ENCODE assay signal across 1 cellular context in the genomic region with DNA sequence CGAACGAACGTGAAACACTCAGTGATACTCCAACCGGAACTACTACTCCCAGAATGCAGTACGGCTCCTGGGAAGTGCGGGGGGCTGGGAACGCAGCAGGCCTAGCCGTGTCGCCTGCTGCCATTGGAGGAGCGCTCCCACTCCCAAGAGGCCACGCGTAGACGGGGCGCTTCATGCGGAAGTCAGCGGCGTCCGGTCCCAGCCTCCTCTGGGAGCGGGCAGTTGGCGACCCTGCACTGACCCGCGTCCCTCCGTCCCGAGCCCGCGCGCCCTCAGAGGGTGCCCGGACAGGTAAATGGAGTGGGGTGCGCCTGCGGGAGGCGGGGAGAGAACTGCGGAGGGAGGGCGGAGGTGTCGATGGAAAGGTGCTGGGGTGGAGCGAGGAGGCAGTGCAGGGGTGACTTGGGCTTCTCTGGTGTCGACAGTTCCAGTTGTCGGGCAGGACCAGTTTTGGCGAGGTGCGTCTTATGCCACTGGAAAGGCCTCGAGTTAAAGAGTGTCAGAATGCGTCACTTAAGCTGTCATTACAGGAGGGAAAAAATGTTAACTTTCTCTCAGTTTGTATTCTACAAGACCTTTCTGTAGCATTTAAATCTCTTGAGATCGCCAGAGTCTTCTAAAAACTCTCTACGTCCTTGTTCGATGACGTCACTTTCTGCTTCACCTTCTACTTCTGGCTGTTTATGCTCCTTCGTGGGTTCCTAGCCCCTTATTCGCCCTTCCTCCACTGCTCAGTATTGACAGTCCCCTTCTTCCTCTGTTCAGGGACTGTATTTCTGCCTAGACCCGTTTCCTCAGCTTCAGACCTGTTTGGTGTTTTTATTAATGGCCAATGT.
TF ChIP-seq lines count a peak whose summit lies in the region.

A gene with protein sequence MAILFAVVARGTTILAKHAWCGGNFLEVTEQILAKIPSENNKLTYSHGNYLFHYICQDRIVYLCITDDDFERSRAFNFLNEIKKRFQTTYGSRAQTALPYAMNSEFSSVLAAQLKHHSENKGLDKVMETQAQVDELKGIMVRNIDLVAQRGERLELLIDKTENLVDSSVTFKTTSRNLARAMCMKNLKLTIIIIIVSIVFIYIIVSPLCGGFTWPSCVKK (plus strand): TSS at position 188 of the 836 bp plus-strand sequence. CDS start 8,122 bp downstream, outside the sequence.

TF ChIP-seq in K562, 482 proteins besides CTCF, POLR2A, EP300 and RAD21 (continued from another document and continues in another):
- TF ChIP-seq SRSF9 (IDR thresholded peaks at IDR 0.05; ENCODE audit: borderline replicate concordance, low read depth, low read length) = no peak
- peak; percentile 86 for TF ChIP-seq RBBP5 (IDR thresholded peaks at IDR 0.05; ENCODE audit: borderline replicate concordance, insufficient read depth, low read length, poor library complexity, severe bottlenecking)
- no peak for TF ChIP-seq GTF2A2 (tag; IDR thresholded peaks at IDR 0.05)
- TF ChIP-seq POLR3A (IDR thresholded peaks at IDR 0.05; ENCODE audit: borderline replicate concordance, extremely low read depth, insufficient read depth, insufficient read length) = no peak
- TF ChIP-seq NFRKB (IDR thresholded peaks at IDR 0.05; ENCODE audit: low read depth) = no peak
- 0 out of 2 replicates have a peak, but pooled peaks have one; percentile 14 for TF ChIP-seq LARP7 (IDR thresholded peaks at IDR 0.05)
- TF ChIP-seq, protein P1, sequence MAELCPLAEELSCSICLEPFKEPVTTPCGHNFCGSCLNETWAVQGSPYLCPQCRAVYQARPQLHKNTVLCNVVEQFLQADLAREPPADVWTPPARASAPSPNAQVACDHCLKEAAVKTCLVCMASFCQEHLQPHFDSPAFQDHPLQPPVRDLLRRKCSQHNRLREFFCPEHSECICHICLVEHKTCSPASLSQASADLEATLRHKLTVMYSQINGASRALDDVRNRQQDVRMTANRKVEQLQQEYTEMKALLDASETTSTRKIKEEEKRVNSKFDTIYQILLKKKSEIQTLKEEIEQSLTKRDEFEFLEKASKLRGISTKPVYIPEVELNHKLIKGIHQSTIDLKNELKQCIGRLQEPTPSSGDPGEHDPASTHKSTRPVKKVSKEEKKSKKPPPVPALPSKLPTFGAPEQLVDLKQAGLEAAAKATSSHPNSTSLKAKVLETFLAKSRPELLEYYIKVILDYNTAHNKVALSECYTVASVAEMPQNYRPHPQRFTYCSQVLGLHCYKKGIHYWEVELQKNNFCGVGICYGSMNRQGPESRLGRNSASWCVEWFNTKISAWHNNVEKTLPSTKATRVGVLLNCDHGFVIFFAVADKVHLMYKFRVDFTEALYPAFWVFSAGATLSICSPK (IDR thresholded peaks at IDR 0.05; ENCODE audit: borderline replicate concordance) = no peak
- TF ChIP-seq TSC22D4 (tag; IDR thresholded peaks at IDR 0.05) = no peak
- TF ChIP-seq MBD2 (IDR thresholded peaks at IDR 0.05; ENCODE audit: borderline replicate concordance, low read depth) = peak; percentile 92
- TF ChIP-seq, protein P2, sequence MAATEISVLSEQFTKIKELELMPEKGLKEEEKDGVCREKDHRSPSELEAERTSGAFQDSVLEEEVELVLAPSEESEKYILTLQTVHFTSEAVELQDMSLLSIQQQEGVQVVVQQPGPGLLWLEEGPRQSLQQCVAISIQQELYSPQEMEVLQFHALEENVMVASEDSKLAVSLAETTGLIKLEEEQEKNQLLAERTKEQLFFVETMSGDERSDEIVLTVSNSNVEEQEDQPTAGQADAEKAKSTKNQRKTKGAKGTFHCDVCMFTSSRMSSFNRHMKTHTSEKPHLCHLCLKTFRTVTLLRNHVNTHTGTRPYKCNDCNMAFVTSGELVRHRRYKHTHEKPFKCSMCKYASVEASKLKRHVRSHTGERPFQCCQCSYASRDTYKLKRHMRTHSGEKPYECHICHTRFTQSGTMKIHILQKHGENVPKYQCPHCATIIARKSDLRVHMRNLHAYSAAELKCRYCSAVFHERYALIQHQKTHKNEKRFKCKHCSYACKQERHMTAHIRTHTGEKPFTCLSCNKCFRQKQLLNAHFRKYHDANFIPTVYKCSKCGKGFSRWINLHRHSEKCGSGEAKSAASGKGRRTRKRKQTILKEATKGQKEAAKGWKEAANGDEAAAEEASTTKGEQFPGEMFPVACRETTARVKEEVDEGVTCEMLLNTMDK (IDR thresholded peaks at IDR 0.05; ENCODE audit: borderline replicate concordance, insufficient read depth, low read depth, low read length, poor library complexity, severe bottlenecking) = no peak
- no peak for TF ChIP-seq KLF1 (tag; IDR thresholded peaks at IDR 0.05)
- no peak for TF ChIP-seq ZNF134 (CRISPR knock-in tag; conservative IDR thresholded peaks at IDR 0.05)
- TF ChIP-seq ARID1B (IDR thresholded peaks at IDR 0.05) = no peak
- TF ChIP-seq OTX1 (CRISPR knock-in tag; IDR thresholded peaks at IDR 0.05) = peak; percentile 79; the same call in 1 of the 2 replicates
- TF ChIP-seq ZNF175 (CRISPR knock-in tag; IDR thresholded peaks at IDR 0.05; ENCODE audit: low read depth) = peak; percentile 44; the same call in 1 of the 2 replicates
- TF ChIP-seq ZNF766 (CRISPR knock-in tag; conservative IDR thresholded peaks at IDR 0.05) = no peak; the same call in 1 of the 2 replicates
- no peak for TF ChIP-seq FOXP1 (CRISPR knock-in tag; IDR thresholded peaks at IDR 0.05)
- TF ChIP-seq SMAD3 (CRISPR knock-in tag; conservative IDR thresholded peaks at IDR 0.05) = no peak
- TF ChIP-seq GABPA (tag; conservative IDR thresholded peaks at IDR 0.05; ENCODE audit: low read depth) = peak; percentile 88
- TF ChIP-seq MYNN (IDR thresholded peaks at IDR 0.05) = no peak
- TF ChIP-seq MYNN (CRISPR knock-in tag; IDR thresholded peaks at IDR 0.05) = no peak
- TF ChIP-seq, protein P3, sequence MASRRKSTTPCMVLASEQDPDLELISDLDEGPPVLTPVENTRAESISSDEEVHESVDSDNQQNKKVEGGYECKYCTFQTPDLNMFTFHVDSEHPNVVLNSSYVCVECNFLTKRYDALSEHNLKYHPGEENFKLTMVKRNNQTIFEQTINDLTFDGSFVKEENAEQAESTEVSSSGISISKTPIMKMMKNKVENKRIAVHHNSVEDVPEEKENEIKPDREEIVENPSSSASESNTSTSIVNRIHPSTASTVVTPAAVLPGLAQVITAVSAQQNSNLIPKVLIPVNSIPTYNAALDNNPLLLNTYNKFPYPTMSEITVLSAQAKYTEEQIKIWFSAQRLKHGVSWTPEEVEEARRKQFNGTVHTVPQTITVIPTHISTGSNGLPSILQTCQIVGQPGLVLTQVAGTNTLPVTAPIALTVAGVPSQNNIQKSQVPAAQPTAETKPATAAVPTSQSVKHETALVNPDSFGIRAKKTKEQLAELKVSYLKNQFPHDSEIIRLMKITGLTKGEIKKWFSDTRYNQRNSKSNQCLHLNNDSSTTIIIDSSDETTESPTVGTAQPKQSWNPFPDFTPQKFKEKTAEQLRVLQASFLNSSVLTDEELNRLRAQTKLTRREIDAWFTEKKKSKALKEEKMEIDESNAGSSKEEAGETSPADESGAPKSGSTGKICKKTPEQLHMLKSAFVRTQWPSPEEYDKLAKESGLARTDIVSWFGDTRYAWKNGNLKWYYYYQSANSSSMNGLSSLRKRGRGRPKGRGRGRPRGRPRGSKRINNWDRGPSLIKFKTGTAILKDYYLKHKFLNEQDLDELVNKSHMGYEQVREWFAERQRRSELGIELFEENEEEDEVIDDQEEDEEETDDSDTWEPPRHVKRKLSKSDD (conservative IDR thresholded peaks at IDR 0.05; ENCODE audit: low read length) = no peak
- TF ChIP-seq NUFIP1 (IDR thresholded peaks at IDR 0.05; ENCODE audit: partially characterized antibody) = no peak
- TF ChIP-seq ZNF253 (CRISPR knock-in tag; conservative IDR thresholded peaks at IDR 0.05) = no peak
- TF ChIP-seq, protein P4, sequence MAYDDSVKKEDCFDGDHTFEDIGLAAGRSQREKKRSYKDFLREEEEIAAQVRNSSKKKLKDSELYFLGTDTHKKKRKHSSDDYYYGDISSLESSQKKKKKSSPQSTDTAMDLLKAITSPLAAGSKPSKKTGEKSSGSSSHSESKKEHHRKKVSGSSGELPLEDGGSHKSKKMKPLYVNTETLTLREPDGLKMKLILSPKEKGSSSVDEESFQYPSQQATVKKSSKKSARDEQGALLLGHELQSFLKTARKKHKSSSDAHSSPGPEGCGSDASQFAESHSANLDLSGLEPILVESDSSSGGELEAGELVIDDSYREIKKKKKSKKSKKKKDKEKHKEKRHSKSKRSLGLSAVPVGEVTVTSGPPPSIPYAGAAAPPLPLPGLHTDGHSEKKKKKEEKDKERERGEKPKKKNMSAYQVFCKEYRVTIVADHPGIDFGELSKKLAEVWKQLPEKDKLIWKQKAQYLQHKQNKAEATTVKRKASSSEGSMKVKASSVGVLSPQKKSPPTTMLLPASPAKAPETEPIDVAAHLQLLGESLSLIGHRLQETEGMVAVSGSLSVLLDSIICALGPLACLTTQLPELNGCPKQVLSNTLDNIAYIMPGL (CRISPR knock-in tag; IDR thresholded peaks at IDR 0.05) = no peak
- no peak for TF ChIP-seq STAT5A (IDR thresholded peaks at IDR 0.05; ENCODE audit: borderline replicate concordance, low read length)
- no peak for TF ChIP-seq FOXA1 (IDR thresholded peaks at IDR 0.05; ENCODE audit: borderline replicate concordance)
- TF ChIP-seq ZNF354B (CRISPR knock-in tag; IDR thresholded peaks at IDR 0.05) = no peak
- TF ChIP-seq, protein P5, sequence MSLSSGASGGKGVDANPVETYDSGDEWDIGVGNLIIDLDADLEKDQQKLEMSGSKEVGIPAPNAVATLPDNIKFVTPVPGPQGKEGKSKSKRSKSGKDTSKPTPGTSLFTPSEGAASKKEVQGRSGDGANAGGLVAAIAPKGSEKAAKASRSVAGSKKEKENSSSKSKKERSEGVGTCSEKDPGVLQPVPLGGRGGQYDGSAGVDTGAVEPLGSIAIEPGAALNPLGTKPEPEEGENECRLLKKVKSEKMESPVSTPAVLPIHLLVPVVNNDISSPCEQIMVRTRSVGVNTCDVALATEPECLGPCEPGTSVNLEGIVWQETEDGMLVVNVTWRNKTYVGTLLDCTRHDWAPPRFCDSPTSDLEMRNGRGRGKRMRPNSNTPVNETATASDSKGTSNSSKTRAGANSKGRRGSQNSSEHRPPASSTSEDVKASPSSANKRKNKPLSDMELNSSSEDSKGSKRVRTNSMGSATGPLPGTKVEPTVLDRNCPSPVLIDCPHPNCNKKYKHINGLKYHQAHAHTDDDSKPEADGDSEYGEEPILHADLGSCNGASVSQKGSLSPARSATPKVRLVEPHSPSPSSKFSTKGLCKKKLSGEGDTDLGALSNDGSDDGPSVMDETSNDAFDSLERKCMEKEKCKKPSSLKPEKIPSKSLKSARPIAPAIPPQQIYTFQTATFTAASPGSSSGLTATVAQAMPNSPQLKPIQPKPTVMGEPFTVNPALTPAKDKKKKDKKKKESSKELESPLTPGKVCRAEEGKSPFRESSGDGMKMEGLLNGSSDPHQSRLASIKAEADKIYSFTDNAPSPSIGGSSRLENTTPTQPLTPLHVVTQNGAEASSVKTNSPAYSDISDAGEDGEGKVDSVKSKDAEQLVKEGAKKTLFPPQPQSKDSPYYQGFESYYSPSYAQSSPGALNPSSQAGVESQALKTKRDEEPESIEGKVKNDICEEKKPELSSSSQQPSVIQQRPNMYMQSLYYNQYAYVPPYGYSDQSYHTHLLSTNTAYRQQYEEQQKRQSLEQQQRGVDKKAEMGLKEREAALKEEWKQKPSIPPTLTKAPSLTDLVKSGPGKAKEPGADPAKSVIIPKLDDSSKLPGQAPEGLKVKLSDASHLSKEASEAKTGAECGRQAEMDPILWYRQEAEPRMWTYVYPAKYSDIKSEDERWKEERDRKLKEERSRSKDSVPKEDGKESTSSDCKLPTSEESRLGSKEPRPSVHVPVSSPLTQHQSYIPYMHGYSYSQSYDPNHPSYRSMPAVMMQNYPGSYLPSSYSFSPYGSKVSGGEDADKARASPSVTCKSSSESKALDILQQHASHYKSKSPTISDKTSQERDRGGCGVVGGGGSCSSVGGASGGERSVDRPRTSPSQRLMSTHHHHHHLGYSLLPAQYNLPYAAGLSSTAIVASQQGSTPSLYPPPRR (CRISPR knock-in tag; IDR thresholded peaks at IDR 0.05; ENCODE audit: borderline replicate concordance) = no peak
- TF ChIP-seq ZNF124 (CRISPR knock-in tag; IDR thresholded peaks at IDR 0.05) = no peak
- TF ChIP-seq EGR1 (conservative IDR thresholded peaks at IDR 0.05) = peak; percentile 73
- 0 out of 2 replicates have a peak, but pooled peaks have one; percentile 27 for TF ChIP-seq TRIM28 (IDR thresholded peaks at IDR 0.05)
- 0 out of 2 replicates have a peak, but pooled peaks have one; percentile 58 for TF ChIP-seq ZNF197 (CRISPR knock-in tag; IDR thresholded peaks at IDR 0.05; ENCODE audit: low read depth)
